ENCODE assay signal across 20 cellular contexts in genomic region chr4:164203476-164203875, GRCh38.
DNase-seq lines count a peak whose midpoint lies in the region; ATAC-seq and TF ChIP-seq lines count a peak whose summit lies in the region.
"Had no signal": no experiment of that assay in that cellular context is flagged by ENCODE, and none has a peak within 500 bp of the region (broad histone marks: within the 10 kb centered on the region; RNA-seq: fewer than 3 reads in every experiment).

No MANE protein-coding gene starts in this region.

- H3K36me3 ChIP-seq in HCT116 (ENCODE audit: control insufficient read depth in 1 of 2, insufficient read depth in 2 of 2, low read length in 2 of 2) (no peaks in the 10 kb centered on the region; a peak in 1 of 4 replicates), SJSA1 (no peaks in the 10 kb centered on the region)
- H3K36me3 ChIP-seq: BE2C had no signal

- no peak overlapping the region for H3K4me2 ChIP-seq in HCT116 (ENCODE audit: low read length)

- no peak for DNase-seq in HCT116 (ENCODE audit: low read depth, low spot score)
- DNase-seq in SJSA1 (ENCODE audit: low read depth in 1 of 2, low spot score in 2 of 2): no peak
- DNase-seq in kidney tubule cell (ENCODE audit: low spot score): peak; percentile 7
- no peak for DNase-seq in foreskin keratinocyte
- DNase-seq in MV-4-11 (lab: John Stamatoyannopoulos, UW): no peak
- DNase-seq in activated CD8-positive, alpha-beta memory T cell treated with anti-CD3 and anti-CD28 coated beads, Interleukin-2, amount 50 U/mL, for 4 hours: no peak
- DNase-seq in activated CD8-positive, alpha-beta T cell treated with anti-CD3 and anti-CD28 coated beads for 36 hours: no peak
- DNase-seq: BE2C; CD4-positive, alpha-beta memory T cell; DMS79 treated with DMSO at 0.1 percent for 48 hours; HCEC 1CT; NCI-H1436; NCI-H2029; NCI-H2171; NCI-H446 treated with DMSO at 0.1 percent for 48 hours; NCI-H82 had no signal

- CTCF ChIA-PET in HCT116 (lab: Charles Lee): no interaction called here
- CTCF ChIA-PET in activated CD8-positive, alpha-beta T cell treated with anti-CD3 and anti-CD28 coated beads for 36 hours (lab: Charles Lee): no interaction called here

- no peaks in the 10 kb centered on the region for H3K9me3 Mint-ChIP-seq in activated CD8-positive, alpha-beta T cell treated with anti-CD3 and anti-CD28 coated beads for 36 hours

- H3K27ac Mint-ChIP-seq in activated CD8-positive, alpha-beta T cell treated with anti-CD3 and anti-CD28 coated beads for 36 hours: no peak overlapping the region
- H3K27ac Mint-ChIP-seq: CD4-positive, alpha-beta memory T cell had no signal

- ATAC-seq in HCT116 (no peak), foreskin keratinocyte (no peak)
- ATAC-seq in activated CD8-positive, alpha-beta T cell treated with anti-CD3 and anti-CD28 coated beads for 36 hours: no peak
- ATAC-seq: K562, Panc1, Right ventricle myocardium inferior had no signal

- TF ChIP-seq CTCF in HCT116 (IDR thresholded peaks at IDR 0.05 in 2 of 3, conservative IDR thresholded peaks at IDR 0.05 in 1 of 3; ENCODE audit: borderline replicate concordance in 1 of 3, insufficient read depth in 1 of 3, low read depth in 2 of 3, low read length in 2 of 3): no peak
- TF ChIP-seq CTCF in foreskin keratinocyte (conservative IDR thresholded peaks at IDR 0.05): no peak
- TF ChIP-seq CTCF in activated CD8-positive, alpha-beta T cell treated with anti-CD3 and anti-CD28 coated beads for 36 hours (IDR thresholded peaks at IDR 0.05): no peak

- no peaks in the 10 kb centered on the region for H3K27me3 Mint-ChIP-seq in activated CD8-positive, alpha-beta T cell treated with anti-CD3 and anti-CD28 coated beads for 36 hours
- H3K27me3 Mint-ChIP-seq: CD4-positive, alpha-beta memory T cell had no signal

- no peak overlapping the region for H3K4me3 Mint-ChIP-seq in activated CD8-positive, alpha-beta T cell treated with anti-CD3 and anti-CD28 coated beads for 36 hours
- H3K4me3 Mint-ChIP-seq: CD4-positive, alpha-beta memory T cell had no signal

- H3K4me1 ChIP-seq in HCT116 (ENCODE audit: control insufficient read depth in 1 of 2, insufficient read depth in 2 of 2, low read length in 2 of 2) (peaks cover 3 to 15% of the 10 kb centered on the region in 2 experiments; a peak in 3 of 4 replicates), SJSA1 (replicated peaks) (peaks cover 31% of the 10 kb centered on the region), foreskin keratinocyte (peaks cover 15% of the 10 kb centered on the region)
- H3K4me1 ChIP-seq: BE2C had no signal

- H3K27ac ChIP-seq in HCT116 (ENCODE audit: low read depth, low read length) (no peak overlapping the region), SJSA1 (peak overlapping the region; percentile 99), foreskin keratinocyte (no peak overlapping the region)
- H3K27ac ChIP-seq: HL-60 had no signal

- H3K79me2 ChIP-seq in HCT116 (ENCODE audit: insufficient read depth, low read length): no peaks in the 10 kb centered on the region

- TF ChIP-seq POLR2A in HCT116 (IDR thresholded peaks at IDR 0.05; ENCODE audit: borderline replicate concordance, extremely low read depth, insufficient read depth, insufficient read length): no peak

- H3K9ac ChIP-seq in HCT116 (ENCODE audit: low read length): no peak overlapping the region

- intact Hi-C loops in HCT116 (cut with micrococcal nuclease): no loop called here
- intact Hi-C loops in activated CD8-positive, alpha-beta T cell treated with anti-CD3 and anti-CD28 coated beads for 36 hours (cut with micrococcal nuclease): no loop called here

- no TSS peak for BruUV-seq in HCT116 (replicated peaks; lab: Mats Ljungman, UMichigan)

- H3K4me3 ChIP-seq in HCT116 (replicated peaks in 1 of 2; ENCODE audit: low read depth in 1 of 2, low read length in 2 of 2): no peak overlapping the region
- no peak overlapping the region for H3K4me3 ChIP-seq in SJSA1
- H3K4me3 ChIP-seq: K562 had no signal

- RAD21 ChIA-PET in HCT116 (lab: Charles Lee; ENCODE audit: low non-redundant PET in 1 of 2, low total read pairs in 2 of 2, uncharacterized antibody in 2 of 2, unreplicated experiment in 2 of 2): no interaction called here

- POLR2A ChIA-PET in HCT116 (lab: Charles Lee): no interaction called here
- POLR2A ChIA-PET in activated CD8-positive, alpha-beta T cell treated with anti-CD3 and anti-CD28 coated beads for 36 hours (lab: Charles Lee): no interaction called here

- TF ChIP-seq RAD21 in HCT116 (IDR thresholded peaks at IDR 0.05; ENCODE audit: low read depth): no peak

- H3K4me1 Mint-ChIP-seq in activated CD8-positive, alpha-beta T cell treated with anti-CD3 and anti-CD28 coated beads for 36 hours (ENCODE audit: low read depth): no peaks in the 10 kb centered on the region
- H3K4me1 Mint-ChIP-seq: CD4-positive, alpha-beta memory T cell had no signal

- no peaks in the 10 kb centered on the region for H3K27me3 ChIP-seq in HCT116 (ENCODE audit: insufficient read depth, low read length)
- no peaks in the 10 kb centered on the region for H3K27me3 ChIP-seq in SJSA1 (replicated peaks)
- no peaks in the 10 kb centered on the region for H3K27me3 ChIP-seq in foreskin keratinocyte
- H3K27me3 ChIP-seq: BE2C had no signal

- peak overlapping the region; percentile 66 for H2AFZ ChIP-seq in HCT116 (ENCODE audit: low read depth, low read length, poor library complexity, severe bottlenecking)

- H3K9me2 ChIP-seq in HCT116 (ENCODE audit: insufficient read depth): no peaks in the 10 kb centered on the region

- no peaks in the 10 kb centered on the region for H3K36me3 Mint-ChIP-seq in activated CD8-positive, alpha-beta T cell treated with anti-CD3 and anti-CD28 coated beads for 36 hours (ENCODE audit: low read depth)
- H3K36me3 Mint-ChIP-seq: CD4-positive, alpha-beta memory T cell had no signal

- no peaks in the 10 kb centered on the region for H3K9me3 ChIP-seq in HCT116 (ENCODE audit: control insufficient read depth in 1 of 2, insufficient read depth in 1 of 2, low read depth in 1 of 2, low read length in 2 of 2)
- no peaks in the 10 kb centered on the region for H3K9me3 ChIP-seq in SJSA1 (replicated peaks)
- H3K9me3 ChIP-seq: BE2C had no signal

- H4K20me1 ChIP-seq in HCT116 (ENCODE audit: insufficient read depth): no peaks in the 10 kb centered on the region

TF ChIP-seq in HCT116, 20 proteins besides CTCF, POLR2A, EP300 and RAD21 (continues in another document):
- TF ChIP-seq EZH2 (IDR thresholded peaks at IDR 0.05) (no peak), SIN3A (IDR thresholded peaks at IDR 0.05; ENCODE audit: low read depth) (no peak), SP1 (IDR thresholded peaks at IDR 0.05; ENCODE audit: low read depth) (no peak), REST (IDR thresholded peaks at IDR 0.05; ENCODE audit: low read depth) (no peak), ELF1 (IDR thresholded peaks at IDR 0.05; ENCODE audit: borderline replicate concordance, low read depth) (no peak), MAX (IDR thresholded peaks at IDR 0.05) (no peak), FOSL1 (IDR thresholded peaks at IDR 0.05; ENCODE audit: low read depth) (no peak), JUND (IDR thresholded peaks at IDR 0.05) (no peak), TCF7L2 (IDR thresholded peaks at IDR 0.05; ENCODE audit: borderline replicate concordance, extremely low read depth, insufficient read depth, insufficient read length) (no peak), ZNF274 (IDR thresholded peaks at IDR 0.05; ENCODE audit: low read depth, low read length) (no peak)
- TF ChIP-seq, protein P1, sequence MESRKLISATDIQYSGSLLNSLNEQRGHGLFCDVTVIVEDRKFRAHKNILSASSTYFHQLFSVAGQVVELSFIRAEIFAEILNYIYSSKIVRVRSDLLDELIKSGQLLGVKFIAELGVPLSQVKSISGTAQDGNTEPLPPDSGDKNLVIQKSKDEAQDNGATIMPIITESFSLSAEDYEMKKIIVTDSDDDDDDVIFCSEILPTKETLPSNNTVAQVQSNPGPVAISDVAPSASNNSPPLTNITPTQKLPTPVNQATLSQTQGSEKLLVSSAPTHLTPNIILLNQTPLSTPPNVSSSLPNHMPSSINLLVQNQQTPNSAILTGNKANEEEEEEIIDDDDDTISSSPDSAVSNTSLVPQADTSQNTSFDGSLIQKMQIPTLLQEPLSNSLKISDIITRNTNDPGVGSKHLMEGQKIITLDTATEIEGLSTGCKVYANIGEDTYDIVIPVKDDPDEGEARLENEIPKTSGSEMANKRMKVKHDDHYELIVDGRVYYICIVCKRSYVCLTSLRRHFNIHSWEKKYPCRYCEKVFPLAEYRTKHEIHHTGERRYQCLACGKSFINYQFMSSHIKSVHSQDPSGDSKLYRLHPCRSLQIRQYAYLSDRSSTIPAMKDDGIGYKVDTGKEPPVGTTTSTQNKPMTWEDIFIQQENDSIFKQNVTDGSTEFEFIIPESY (IDR thresholded peaks at IDR 0.05; ENCODE audit: extremely low read depth, insufficient replicate concordance, low read length): no peak
